22 cellular contexts compared by ENCODE assay signal in the genomic region with DNA sequence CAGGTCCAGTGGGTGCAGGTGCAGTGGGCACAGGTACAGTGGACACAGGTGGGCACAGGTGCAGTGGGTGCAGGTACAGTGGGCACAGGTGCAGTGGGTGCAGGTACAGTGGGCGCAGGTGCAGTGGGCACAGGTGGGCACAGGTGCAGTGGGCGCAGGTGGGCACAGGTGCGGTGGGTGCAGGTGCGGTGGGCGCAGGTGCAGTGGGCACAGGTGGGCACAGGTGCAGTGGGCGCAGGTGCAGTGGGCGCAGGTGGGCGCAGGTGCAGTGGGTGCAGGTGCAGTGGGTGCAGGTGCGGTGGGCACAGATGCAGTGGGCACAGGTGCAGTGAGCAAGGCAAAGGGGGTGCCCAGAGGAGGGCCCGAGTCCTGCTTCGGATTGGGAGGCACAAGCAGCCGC. TPM values are rescaled to one million over a fixed set of nuclear protein-coding genes. Genes with fewer than 3 reads are reported as not detected.
"Had no signal": no experiment of that assay in that cellular context is flagged by ENCODE, and none has a peak within 500 bp of the region (broad histone marks: within the 10 kb centered on the region; RNA-seq: fewer than 3 reads in every experiment).

No MANE protein-coding gene starts in this region.

- H3K27ac ChIP-seq: SJCRH30 had no signal

- H3K4me1 ChIP-seq: SJCRH30 had no signal

- H3K4me3 ChIP-seq: MG63, SJCRH30 had no signal

- ATAC-seq: SK-N-SH treated with all-trans-retinoic acid at 6 μM for 48 hours had no signal

- H3K27me3 ChIP-seq: MG63, SJCRH30 had no signal

- DNase-seq: Karpas-422, KG1, MG63, NCI-H1092, NCI-H1105 treated with DMSO at 0.1 percent for 48 hours, NCI-H1417 treated with DMSO at 0.1 percent for 48 hours, NCI-H146, NCI-H1694 treated with DMSO at 0.1 percent for 48 hours, NCI-H1930, NCI-H2081, NCI-H2107, NCI-H2227 treated with DMSO at 0.1 percent for 48 hours, NCI-H524, NCI-H526 treated with DMSO at 0.1 percent for 48 hours, NCI-H748 treated with DMSO at 0.1 percent for 48 hours, RPMI8226, SHP77, T-helper 1 cell had no signal

- H3K9me3 ChIP-seq: MG63, SJCRH30 had no signal

- H3K36me3 ChIP-seq: MG63, SJCRH30 had no signal

RNA-seq across cellular contexts. Expression of gene ABHD16B, which starts 45.4 kb away (rescaled TPM):
- total RNA-seq: HT-29, NCI-H460, SJCRH30 had no signal
